2 cellular contexts compared by ENCODE assay signal in genomic region chr4:169665039-169665732, GRCh38.
TF ChIP-seq lines count a peak whose summit lies in the region.

No MANE protein-coding gene starts in this region.

TF ChIP-seq in HEK293, 187 proteins besides CTCF, POLR2A, EP300 and RAD21:
- TF ChIP-seq ZNF768 (tag by site-specific recombination; IDR thresholded peaks at IDR 0.05) (no peak), ZNF248 (tag by site-specific recombination; IDR thresholded peaks at IDR 0.05) (no peak), ZNF266 (tag by site-specific recombination; IDR thresholded peaks at IDR 0.05; ENCODE audit: low read depth) (no peak), KLF9 (tag by site-specific recombination; IDR thresholded peaks at IDR 0.05; ENCODE audit: low read depth) (no peak), ZBTB17 (tag by site-specific recombination; IDR thresholded peaks at IDR 0.05) (0 out of 2 replicates have a peak, but pooled peaks have one; percentile 5), ZNF24 (tag by site-specific recombination; IDR thresholded peaks at IDR 0.05) (no peak)

TF ChIP-seq in GM23338, 12 proteins besides CTCF, POLR2A, EP300 and RAD21:
- TF ChIP-seq REST (IDR thresholded peaks at IDR 0.05; ENCODE audit: unreplicated experiment) = no peak
- TF ChIP-seq NANOG (IDR thresholded peaks at IDR 0.05; ENCODE audit: borderline replicate concordance) = no peak
- no peak for TF ChIP-seq EZH2 (IDR thresholded peaks at IDR 0.05; ENCODE audit: low read depth, unreplicated experiment)
- TF ChIP-seq ZNF114 (CRISPR knock-in tag; IDR thresholded peaks at IDR 0.05) = no peak
- no peak for TF ChIP-seq JUNB (IDR thresholded peaks at IDR 0.05; ENCODE audit: unreplicated experiment)
- no peak for TF ChIP-seq ZNF462 (CRISPR knock-in tag; IDR thresholded peaks at IDR 0.05)
- TF ChIP-seq ETS1 (IDR thresholded peaks at IDR 0.05) = no peak
- no peak for TF ChIP-seq CREB1 (CRISPR knock-in tag; IDR thresholded peaks at IDR 0.05; ENCODE audit: low read depth)
